23 cellular contexts compared by ENCODE assay signal in genomic region chr1:13836136-13836535, GRCh38.
DNase-seq lines count a peak whose midpoint lies in the region; ATAC-seq, FAIRE-seq and TF ChIP-seq lines count a peak whose summit lies in the region.
"Had no signal": no experiment of that assay in that cellular context is flagged by ENCODE, and none has a peak within 500 bp of the region (broad histone marks: within the 10 kb centered on the region; RNA-seq: fewer than 3 reads in every experiment).

No MANE protein-coding gene starts in this region.

- DNase-seq in SK-N-SH, result peak; percentile 1
- no peak for DNase-seq in HepG2 (ENCODE audit: low spot score)
- DNase-seq in right lobe of liver, result no peak
- peak; percentile 23 for DNase-seq in MG63
- DNase-seq in activated effector memory CD4-positive, alpha-beta T cell treated with anti-CD3 and anti-CD28 coated beads, Interleukin-2, amount 50 U/mL, for 16 hours, result no peak
- DNase-seq: AML-193; Caco-2; Calu3; CD4-positive, alpha-beta T cell; CD8-positive, alpha-beta T cell; DMS79 treated with DMSO at 0.1 percent for 48 hours; GF-D8 had no signal

- TF ChIP-seq RAD21 in SK-N-SH (IDR thresholded peaks at IDR 0.05; ENCODE audit: low read length), result no peak
- no peak for TF ChIP-seq RAD21 in HepG2 (CRISPR knock-in tag; IDR thresholded peaks at IDR 0.05)

- WGBS in SK-N-SH (ENCODE audit: low lambda C conversion rate), result 18% methylated on average over 5 of the region's 5 CpGs
- WGBS in HepG2 (ENCODE audit: low lambda C conversion rate), result 1% methylated on average over 4 of the region's 5 CpGs
- 63% methylated on average over 4 of the region's 5 CpGs for WGBS in right lobe of liver (ENCODE audit: insufficient coverage, low coverage, low lambda C conversion rate, missing lambda C conversion rate)

- H3K27ac ChIP-seq in SK-N-SH (ENCODE audit: low read depth in 2 of 2, low read length in 1 of 2) (no peak overlapping the region), HepG2 (ENCODE audit: extremely low read length, insufficient read depth, low read length) (no peak overlapping the region), right lobe of liver (no peak overlapping the region)
- H3K27ac ChIP-seq: 22Rv1; A549; BLaER1 treated with 17β-estradiol and CSF1 and Interleukin-3, amounts not matched to agents 10 nM and 100 nM; C4-2B had no signal

- H3K9me3 ChIP-seq in SK-N-SH (no peaks in the 10 kb centered on the region), HepG2 (ENCODE audit: low read length) (no peaks in the 10 kb centered on the region), right lobe of liver (no peaks in the 10 kb centered on the region), MG63 (no peaks in the 10 kb centered on the region)
- H3K9me3 ChIP-seq: A549, Caco-2 had no signal

- ATAC-seq in SK-N-SH treated with all-trans-retinoic acid at 6 μM for 48 hours (no peak), HepG2 (no peak), right lobe of liver (no peak), GM21528 (IDR thresholded peaks at IDR 0.05; ENCODE audit: low FRiP score, unreplicated experiment) (no peak)
- ATAC-seq: A549; CD8-positive, alpha-beta T cell; GM12878 had no signal

- H4K20me1 ChIP-seq in SK-N-SH (ENCODE audit: insufficient read depth) (no peaks in the 10 kb centered on the region), HepG2 (ENCODE audit: insufficient read depth, low read length) (no peaks in the 10 kb centered on the region)
- H4K20me1 ChIP-seq: BLaER1 treated with 17β-estradiol and CSF1 and Interleukin-3, amounts not matched to agents 10 nM and 100 nM had no signal

- no peak overlapping the region for H3K9ac ChIP-seq in SK-N-SH
- H3K9ac ChIP-seq in HepG2 (ENCODE audit: insufficient read depth, low read depth, low read length), result no peak overlapping the region
- H3K9ac ChIP-seq: BLaER1 treated with 17β-estradiol and CSF1 and Interleukin-3, amounts not matched to agents 10 nM and 100 nM had no signal

- BruUV-seq in HepG2 (replicated peaks; lab: Mats Ljungman, UMichigan), result no TSS peak

- H3K36me3 ChIP-seq in SK-N-SH (replicated peaks in 1 of 2; ENCODE audit: control insufficient read depth in 1 of 2, insufficient read depth in 2 of 2, low read length in 1 of 2) (no peaks in the 10 kb centered on the region), HepG2 (replicated peaks in 1 of 2; ENCODE audit: control insufficient read depth in 1 of 2, insufficient read depth in 2 of 2, low read length in 2 of 2) (no peaks in the 10 kb centered on the region), right lobe of liver (no peaks in the 10 kb centered on the region), MG63 (no peaks in the 10 kb centered on the region)
- H3K36me3 ChIP-seq: BLaER1 treated with 17β-estradiol and CSF1 and Interleukin-3, amounts not matched to agents 10 nM and 100 nM had no signal

- H3K4me1 ChIP-seq in SK-N-SH (ENCODE audit: control insufficient read depth in 1 of 2, insufficient read depth in 2 of 2, low read depth in 1 of 2, low read length in 1 of 2) (no peaks in the 10 kb centered on the region), HepG2 (ENCODE audit: insufficient read depth, low read length) (no peaks in the 10 kb centered on the region), right lobe of liver (no peaks in the 10 kb centered on the region)
- H3K4me1 ChIP-seq: A549, Caco-2 had no signal

- TF ChIP-seq CTCF in SK-N-SH (IDR thresholded peaks at IDR 0.05) (no peak), HepG2 (CRISPR knock-in tag; IDR thresholded peaks at IDR 0.05) (no peak), right lobe of liver (IDR thresholded peaks at IDR 0.05) (no peak)

- H3K4me2 ChIP-seq in SK-N-SH (no peak overlapping the region), HepG2 (ENCODE audit: low read depth, low read length) (no peak overlapping the region)
- H3K4me2 ChIP-seq: A549; BLaER1 treated with 17β-estradiol and CSF1 and Interleukin-3, amounts not matched to agents 10 nM and 100 nM had no signal

- H3K4me3 ChIP-seq in SK-N-SH (ENCODE audit: low read depth in 2 of 2, low read length in 1 of 2), result no peak overlapping the region
- no peak overlapping the region for H3K4me3 ChIP-seq in HepG2 (replicated peaks in 1 of 3; ENCODE audit: insufficient read depth in 1 of 3, low read depth in 2 of 3, low read length in 3 of 3)
- no peak overlapping the region for H3K4me3 ChIP-seq in right lobe of liver
- no peak overlapping the region for H3K4me3 ChIP-seq in MG63
- H3K4me3 ChIP-seq: A549; BLaER1 treated with 17β-estradiol and CSF1 and Interleukin-3, amounts not matched to agents 10 nM and 100 nM; GM12878 had no signal

- H3K79me2 ChIP-seq in SK-N-SH (ENCODE audit: insufficient read depth), result no peaks in the 10 kb centered on the region
- H3K79me2 ChIP-seq in HepG2 (ENCODE audit: insufficient read depth, low read length), result no peaks in the 10 kb centered on the region

- TF ChIP-seq EP300 in SK-N-SH (IDR thresholded peaks at IDR 0.05; ENCODE audit: borderline replicate concordance in 1 of 2, low read depth in 1 of 2, low read length in 1 of 2) (no peak), HepG2 (IDR thresholded peaks at IDR 0.05; ENCODE audit: low read depth in 2 of 2, low read length in 2 of 2) (no peak), HepG2 (CRISPR knock-in tag; IDR thresholded peaks at IDR 0.05; ENCODE audit: borderline replicate concordance) (no peak)

- no peaks in the 10 kb centered on the region for H3K27me3 ChIP-seq in SK-N-SH (ENCODE audit: insufficient read depth)
- peaks cover 0 to 14% of the 10 kb centered on the region in 2 experiments; a peak in 2 of 5 replicates for H3K27me3 ChIP-seq in HepG2 (ENCODE audit: control insufficient read depth in 1 of 2, insufficient read depth in 2 of 2, low read length in 2 of 2)
- no peaks in the 10 kb centered on the region for H3K27me3 ChIP-seq in right lobe of liver
- H3K27me3 ChIP-seq in MG63, result no peaks in the 10 kb centered on the region
- H3K27me3 ChIP-seq: BLaER1 treated with 17β-estradiol and CSF1 and Interleukin-3, amounts not matched to agents 10 nM and 100 nM had no signal

- no peaks in the 10 kb centered on the region for H3F3A ChIP-seq in SK-N-SH (replicated peaks; ENCODE audit: insufficient read depth)

- no peak for FAIRE-seq in HepG2 (lab: Jason Lieb, UNC)
- FAIRE-seq: A549, D721Med, G401.6, GM12878, GM12892, GM19239 had no signal

- intact Hi-C loops in HepG2 (cut with micrococcal nuclease; ENCODE audit: unreplicated experiment), result no loop called here
- intact Hi-C loops in right lobe of liver (cut with DNase I), result no loop called here

- TF ChIP-seq POLR2A in HepG2 (IDR thresholded peaks at IDR 0.05; ENCODE audit: insufficient read depth in 1 of 2, low read depth in 2 of 2, low read length in 2 of 2) (no peak), right lobe of liver (IDR thresholded peaks at IDR 0.05) (no peak)

- no peaks in the 10 kb centered on the region for H3K9me2 ChIP-seq in SK-N-SH

- H2AFZ ChIP-seq in SK-N-SH (ENCODE audit: low read depth), result no peak overlapping the region
- H2AFZ ChIP-seq in HepG2 (ENCODE audit: low read length), result no peak overlapping the region

- in situ Hi-C loops in HepG2 (cut with HindIII; ENCODE audit: extremely low pct_ligation_motif_present, low pct_unique_long_range_greater_than_20kb), result no loop called here

- CTCF ChIA-PET in SK-N-SH (lab: Yijun Ruan, JAX), result no interaction called here
- CTCF ChIA-PET in HepG2 (lab: Yijun Ruan, JAX; ENCODE audit: low intra/inter-chr PET ratio, low total read pairs), result no interaction called here

- POLR2A ChIA-PET in SK-N-SH (lab: Yijun Ruan, JAX), result no interaction called here
- POLR2A ChIA-PET in HepG2 (lab: Yijun Ruan, JAX), result no interaction called here

TF ChIP-seq in SK-N-SH, 30 proteins besides CTCF, POLR2A, EP300 and RAD21 (continues in another document):
- TF ChIP-seq FOXM1 (IDR thresholded peaks at IDR 0.05; ENCODE audit: low read depth) (no peak), FOSL2 (IDR thresholded peaks at IDR 0.05; ENCODE audit: borderline replicate concordance, low read depth) (no peak), CHD2 (IDR thresholded peaks at IDR 0.05; ENCODE audit: low read length, partially characterized antibody) (no peak), SMC3 (IDR thresholded peaks at IDR 0.05; ENCODE audit: low read depth, low read length) (no peak), GABPA (IDR thresholded peaks at IDR 0.05; ENCODE audit: low read depth) (no peak), RFX5 (IDR thresholded peaks at IDR 0.05; ENCODE audit: low read length) (no peak)

TF ChIP-seq in SK-N-SH treated with all-trans-retinoic acid at 6 μM for 48 hours, 23 proteins besides CTCF, POLR2A, EP300 and RAD21:
- TF ChIP-seq PPARA (CRISPR knock-in tag; IDR thresholded peaks at IDR 0.05; ENCODE audit: borderline replicate concordance) (no peak), OSR1 (CRISPR knock-in tag; IDR thresholded peaks at IDR 0.05) (no peak), ZNF8 (CRISPR knock-in tag; IDR thresholded peaks at IDR 0.05) (no peak), TOX (CRISPR knock-in tag; IDR thresholded peaks at IDR 0.05; ENCODE audit: borderline replicate concordance) (no peak), GLIS3 (CRISPR knock-in tag; IDR thresholded peaks at IDR 0.05) (no peak)
TF ChIP-seq in SK-N-SH treated with all-trans-retinoic acid at 6 μM for 48 hours: peak in this region for 0.

TF ChIP-seq in HepG2, 621 proteins besides CTCF, POLR2A, EP300 and RAD21:
- TF ChIP-seq GLI4 (CRISPR knock-in tag; IDR thresholded peaks at IDR 0.05; ENCODE audit: borderline replicate concordance), result no peak
- no peak for TF ChIP-seq MXD1 (CRISPR knock-in tag; IDR thresholded peaks at IDR 0.05)
- TF ChIP-seq SRY (CRISPR knock-in tag; IDR thresholded peaks at IDR 0.05), result no peak
- peak; percentile 93 for TF ChIP-seq ZNF12 (CRISPR knock-in tag; IDR thresholded peaks at IDR 0.05)
- no peak for TF ChIP-seq KDM3A (CRISPR knock-in tag; IDR thresholded peaks at IDR 0.05; ENCODE audit: low read depth)

Comparison
In these comparisons a context has a peak if more than half of its experiments do, and no peak if none do; other contexts are left out.
1. DNase-seq: peak in SK-N-SH (single experiment) and MG63 (single experiment); none in HepG2 (single experiment), right lobe of liver (0 of 3) and activated effector memory CD4-positive, alpha-beta T cell treated with anti-CD3 and anti-CD28 coated beads, Interleukin-2, amount 50 U/mL, for 16 hours (single experiment).